Comparison of ENCODE assay signal across 8 cellular contexts in genomic region chr12:89350260-89350659, GRCh38. TPM values are rescaled to one million over a fixed set of nuclear protein-coding genes. Genes with fewer than 3 reads are reported as not detected.
DNase-seq lines count a peak whose midpoint lies in the region; ATAC-seq lines count a peak whose summit lies in the region.

No MANE protein-coding gene starts in this region.

- intact Hi-C loops in aorta (cut with DNase I): loop anchor here (2.0 to 10.0 kb wide), 7 partner anchors 43 to 355 kb away; partner anchors contain the start of genes ATP2B1 (in 1 of the 2) and POC1B (in 1 of the 2)

- H3K27ac Mint-ChIP-seq in stimulated activated naive CD8-positive, alpha-beta T cell treated with anti-CD3 and anti-CD28 coated beads, Interleukin-15, Interleukin-2, amounts not matched to agents 100 ng/mL and 50 ng/mL, for 24 hours: peak overlapping the region; percentile 94
- H3K27ac Mint-ChIP-seq in central memory CD8-positive, alpha-beta T cell (ENCODE audit: low read depth): peak overlapping the region; percentile 89

- H3K4me3 ChIP-seq in mucosa of rectum (ENCODE audit: low read length in 2 of 2): peak overlapping the region; percentile 96
- peak overlapping the region; percentile 58 to 99 for H3K4me3 ChIP-seq in aorta (ENCODE audit: low read length in 2 of 2)

- peak overlapping the region; percentile 91 to 94 for H3K9ac ChIP-seq in mucosa of rectum (ENCODE audit: low read depth in 1 of 2, low read length in 2 of 2)

- ATAC-seq in stimulated activated naive CD8-positive, alpha-beta T cell treated with anti-CD3 and anti-CD28 coated beads, Interleukin-15, Interleukin-2, amounts not matched to agents 100 U/mL and 50 U/mL, for 24 hours: no peak
- ATAC-seq in central memory CD8-positive, alpha-beta T cell (replicated peaks; ENCODE audit: extremely low read depth, poor library complexity, severe bottlenecking): no peak
- ATAC-seq in aorta (ENCODE audit: low FRiP score) (no peak), GM21723 (IDR thresholded peaks at IDR 0.05; ENCODE audit: unreplicated experiment) (no peak)

- H3K36me3 ChIP-seq in mucosa of rectum (ENCODE audit: control insufficient read depth in 2 of 2, insufficient read depth in 2 of 2, low read length in 2 of 2): peaks cover 9 to 15% of the 10 kb centered on the region in 2 donors
- H3K36me3 ChIP-seq in aorta (ENCODE audit: control insufficient read depth in 1 of 2, insufficient read depth in 2 of 2, low read length in 1 of 2): no peaks in the 10 kb centered on the region

- peaks cover 77% of the 10 kb centered on the region for H3K4me1 Mint-ChIP-seq in stimulated activated naive CD8-positive, alpha-beta T cell treated with anti-CD3 and anti-CD28 coated beads, Interleukin-15, Interleukin-2, amounts not matched to agents 100 ng/mL and 50 ng/mL, for 24 hours (ENCODE audit: low read depth)
- H3K4me1 Mint-ChIP-seq in central memory CD8-positive, alpha-beta T cell: peaks cover 67% of the 10 kb centered on the region

- no peaks in the 10 kb centered on the region for H3K9me3 ChIP-seq in mucosa of rectum (ENCODE audit: control insufficient read depth in 2 of 2, low read length in 2 of 2)
- no peaks in the 10 kb centered on the region for H3K9me3 ChIP-seq in aorta (ENCODE audit: control insufficient read depth, low read length)

- peaks cover 36% of the 10 kb centered on the region for H3K36me3 Mint-ChIP-seq in stimulated activated naive CD8-positive, alpha-beta T cell treated with anti-CD3 and anti-CD28 coated beads, Interleukin-15, Interleukin-2, amounts not matched to agents 100 ng/mL and 50 ng/mL, for 24 hours (ENCODE audit: low read depth)
- H3K36me3 Mint-ChIP-seq in central memory CD8-positive, alpha-beta T cell (ENCODE audit: insufficient read depth): peaks cover 18% of the 10 kb centered on the region

- H3K27me3 ChIP-seq in mucosa of rectum (ENCODE audit: control insufficient read depth in 2 of 2, insufficient read depth in 2 of 2, low read length in 2 of 2) (no peaks in the 10 kb centered on the region), aorta (ENCODE audit: control insufficient read depth in 1 of 2, insufficient read depth in 2 of 2, low read length in 1 of 2) (no peaks in the 10 kb centered on the region)

- H3K4me1 ChIP-seq in mucosa of rectum (ENCODE audit: control insufficient read depth in 2 of 2, insufficient read depth in 2 of 2, low read length in 2 of 2) (peaks cover 37 to 45% of the 10 kb centered on the region in 2 donors), aorta (ENCODE audit: control insufficient read depth in 1 of 2, insufficient read depth in 2 of 2, low read length in 2 of 2) (peaks cover 0 to 10% of the 10 kb centered on the region in 2 donors)

- no peaks in the 10 kb centered on the region for H3K9me3 Mint-ChIP-seq in stimulated activated naive CD8-positive, alpha-beta T cell treated with anti-CD3 and anti-CD28 coated beads, Interleukin-15, Interleukin-2, amounts not matched to agents 100 ng/mL and 50 ng/mL, for 24 hours
- no peaks in the 10 kb centered on the region for H3K9me3 Mint-ChIP-seq in central memory CD8-positive, alpha-beta T cell

- no peaks in the 10 kb centered on the region for H3K27me3 Mint-ChIP-seq in stimulated activated naive CD8-positive, alpha-beta T cell treated with anti-CD3 and anti-CD28 coated beads, Interleukin-15, Interleukin-2, amounts not matched to agents 100 ng/mL and 50 ng/mL, for 24 hours
- H3K27me3 Mint-ChIP-seq in central memory CD8-positive, alpha-beta T cell: no peaks in the 10 kb centered on the region

- 43 to 62% methylated on average over 8 of the region's 8 CpGs for WGBS in aorta, 2 donors

- H3K27ac ChIP-seq in mucosa of rectum (ENCODE audit: low read depth in 2 of 2, low read length in 2 of 2) (peak overlapping the region; percentile 100), aorta (ENCODE audit: low read depth in 1 of 2, low read length in 2 of 2) (no peak overlapping the region)

- DNase-seq in stimulated activated naive CD8-positive, alpha-beta T cell treated with anti-CD3 and anti-CD28 coated beads, Interleukin-15, Interleukin-2, amounts not matched to agents 100 U/mL and 50 U/mL, for 24 hours: no peak
- DNase-seq in central memory CD8-positive, alpha-beta T cell (ENCODE audit: low spot score in 2 of 2): no peak
- DNase-seq in aorta: no peak
- DNase-seq in UCSD-AML1 (lab: John Stamatoyannopoulos, UW; ENCODE audit: unreplicated experiment): no peak
- no peak for DNase-seq in LoVo (ENCODE audit: low spot score)

- peak overlapping the region; percentile 90 for H3K4me3 Mint-ChIP-seq in stimulated activated naive CD8-positive, alpha-beta T cell treated with anti-CD3 and anti-CD28 coated beads, Interleukin-15, Interleukin-2, amounts not matched to agents 100 ng/mL and 50 ng/mL, for 24 hours
- peak overlapping the region; percentile 81 for H3K4me3 Mint-ChIP-seq in central memory CD8-positive, alpha-beta T cell

RNA-seq across cellular contexts. Expression of gene DUSP6, which starts 2.0 kb away (rescaled TPM):
- total RNA-seq in aorta: 10 to 100 TPM; 94.6 to 96.8 TPM
- polyA plus RNA-seq in aorta: 10 to 100 TPM; 19.8 to 33.4 TPM

Comparison
In these comparisons a context has a peak if more than half of its experiments do, and no peak if none do; other contexts are left out.
1. H3K27ac ChIP-seq: peak in mucosa of rectum (2 of 2); none in aorta (0 of 2).